1 cellular context compared by ENCODE assay signal in genomic region chr16:67196881-67197280, GRCh38.
TF ChIP-seq lines count a peak whose summit lies in the region.

No MANE protein-coding gene starts in this region.

TF ChIP-seq in IMR-90, 13 proteins besides CTCF, POLR2A, EP300 and RAD21:
- TF ChIP-seq RFX5 (IDR thresholded peaks at IDR 0.05; ENCODE audit: low read depth, low read length): no peak
- no peak for TF ChIP-seq MAFK (IDR thresholded peaks at IDR 0.05; ENCODE audit: low read depth, low read length)
- no peak for TF ChIP-seq RCOR1 (IDR thresholded peaks at IDR 0.05; ENCODE audit: insufficient replicate concordance, low read length)
- no peak for TF ChIP-seq NFE2L2 (IDR thresholded peaks at IDR 0.05; ENCODE audit: low read depth, low read length)
- no peak for TF ChIP-seq CHD1 (IDR thresholded peaks at IDR 0.05; ENCODE audit: low read depth, low read length)
- TF ChIP-seq FOS (IDR thresholded peaks at IDR 0.05; ENCODE audit: low read depth, low read length): no peak
- no peak for TF ChIP-seq BHLHE40 (IDR thresholded peaks at IDR 0.05; ENCODE audit: low read depth, low read length)
- no peak for TF ChIP-seq MXI1 (IDR thresholded peaks at IDR 0.05; ENCODE audit: borderline replicate concordance, low read depth, low read length)
- no peak for TF ChIP-seq USF2 (IDR thresholded peaks at IDR 0.05; ENCODE audit: low read depth, low read length)
- no peak for TF ChIP-seq MAZ (IDR thresholded peaks at IDR 0.05; ENCODE audit: borderline replicate concordance, low read depth, low read length)
- no peak for TF ChIP-seq ELK1 (IDR thresholded peaks at IDR 0.05; ENCODE audit: borderline replicate concordance, low read depth, low read length)
- TF ChIP-seq SMC3 (IDR thresholded peaks at IDR 0.05; ENCODE audit: low read depth, low read length): no peak
- TF ChIP-seq CEBPB (IDR thresholded peaks at IDR 0.05; ENCODE audit: low read depth, low read length): no peak
